8 cellular contexts compared by ENCODE assay signal in the genomic region with DNA sequence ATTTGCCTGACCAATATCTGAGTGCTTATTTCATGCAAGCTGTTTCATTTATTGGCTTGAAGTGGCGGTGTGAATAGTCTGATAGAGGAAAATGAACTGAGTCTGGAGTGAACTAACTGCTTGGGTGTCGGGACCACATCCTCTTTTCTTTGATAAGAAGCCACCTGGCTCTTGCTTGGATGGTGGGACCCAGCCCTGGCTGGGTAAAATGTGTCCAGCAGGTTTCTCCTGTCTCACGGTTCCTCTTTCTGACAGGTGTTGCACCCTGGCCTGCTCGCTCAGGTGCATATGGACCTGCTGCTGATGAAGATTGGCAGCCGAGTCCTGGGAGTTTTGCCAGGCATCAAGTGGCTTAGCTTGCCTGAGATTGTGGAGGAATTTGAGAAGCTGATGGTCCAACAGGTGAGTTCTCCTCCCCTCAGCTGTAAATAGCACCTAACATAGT. TPM values are rescaled to one million over a fixed set of nuclear protein-coding genes. Genes with fewer than 3 reads are reported as not detected.
A peak's percentile ranks its signal among the peaks of the same experiment; 100 is the strongest.
DNase-seq lines count a peak whose midpoint lies in the region; TF ChIP-seq lines count a peak whose summit lies in the region.

No MANE protein-coding gene starts in this region.

- H3K27me3 Mint-ChIP-seq in CD8-positive, alpha-beta memory T cell = no peaks in the 10 kb centered on the region
- peaks cover 2% of the 10 kb centered on the region for H3K27me3 Mint-ChIP-seq in glutamatergic neuron (ENCODE audit: unreplicated experiment)

- H3K36me3 ChIP-seq in CD8-positive, alpha-beta memory T cell (ENCODE audit: insufficient read depth, low read length) = peaks cover 3% of the 10 kb centered on the region
- H3K36me3 ChIP-seq in tibial nerve = peaks cover 0 to 32% (median 0%) of the 10 kb centered on the region in 3 donors

- 86 to 92% methylated on average over 5 of the region's 5 CpGs for WGBS in tibial nerve, 2 donors

- H3K4me3 Mint-ChIP-seq in CD8-positive, alpha-beta memory T cell = peak overlapping the region; percentile 67 to 91 (median 85)
- peak overlapping the region; percentile 66 for H3K4me3 Mint-ChIP-seq in glutamatergic neuron (ENCODE audit: unreplicated experiment)

- TF ChIP-seq CTCF in GM20000 (IDR thresholded peaks at IDR 0.05; ENCODE audit: extremely low read depth, missing control alignments) (no peak), glutamatergic neuron (IDR thresholded peaks at IDR 0.05; ENCODE audit: partially characterized antibody, unreplicated experiment) (no peak), tibial nerve (IDR thresholded peaks at IDR 0.05) (no peak)

- H3K27ac ChIP-seq in CD8-positive, alpha-beta memory T cell (ENCODE audit: low read depth, low read length) = no peak overlapping the region
- peak overlapping the region in 1 of 4 donors; percentile 94 for H3K27ac ChIP-seq in tibial nerve

- peak overlapping the region; percentile 82 for H3K4me3 ChIP-seq in CD8-positive, alpha-beta memory T cell (ENCODE audit: low read length)
- H3K4me3 ChIP-seq in tibial nerve = no peak overlapping the region

- no peaks in the 10 kb centered on the region for H3K9me3 ChIP-seq in CD8-positive, alpha-beta memory T cell (ENCODE audit: low read length)
- H3K9me3 ChIP-seq in tibial nerve = no peaks in the 10 kb centered on the region

- peaks cover 6 to 30% (median 9%) of the 10 kb centered on the region in 3 donors for H3K36me3 Mint-ChIP-seq in CD8-positive, alpha-beta memory T cell
- H3K36me3 Mint-ChIP-seq in glutamatergic neuron (ENCODE audit: unreplicated experiment) = no peaks in the 10 kb centered on the region

- POLR2A ChIA-PET in CD8-positive, alpha-beta memory T cell (lab: Charles Lee) = interaction anchor here (2.8 kb wide), 1 partner anchor 22 kb away, joined by 11 read pairs; the partner anchor contains the start of gene NDUFB2

- TF ChIP-seq POLR2A in tibial nerve (IDR thresholded peaks at IDR 0.05) = no peak

- peaks cover 32% of the 10 kb centered on the region for H3K4me1 ChIP-seq in CD8-positive, alpha-beta memory T cell (ENCODE audit: insufficient read depth, low read length)
- peaks cover 0 to 41% (median 16%) of the 10 kb centered on the region in 4 donors for H3K4me1 ChIP-seq in tibial nerve

- H3K9me3 Mint-ChIP-seq in CD8-positive, alpha-beta memory T cell = no peaks in the 10 kb centered on the region
- H3K9me3 Mint-ChIP-seq in glutamatergic neuron (ENCODE audit: unreplicated experiment) = peaks cover 4% of the 10 kb centered on the region

- peak overlapping the region; percentile 29 to 95 (median 80) for H3K27ac Mint-ChIP-seq in CD8-positive, alpha-beta memory T cell
- H3K27ac Mint-ChIP-seq in glutamatergic neuron (ENCODE audit: unreplicated experiment) = no peak overlapping the region

- no peak for TF ChIP-seq EP300 in tibial nerve (IDR thresholded peaks at IDR 0.05)

- DNase-seq in CD8-positive, alpha-beta memory T cell = no peak
- peak; percentile 63 for DNase-seq in GM20000 (ENCODE audit: low spot score)
- peak; percentile 33 for DNase-seq in NCI-H510A treated with DMSO at 0.1 percent for 48 hours (lab: John Stamatoyannopoulos, UW)
- DNase-seq in glutamatergic neuron = no peak
- DNase-seq in AG08395 (ENCODE audit: low spot score) = no peak
- no peak for DNase-seq in tibial nerve (ENCODE audit: low spot score in 2 of 2)
- DNase-seq in NOMO-1 (lab: John Stamatoyannopoulos, UW; ENCODE audit: unreplicated experiment in 2 of 2) = no peak
- no peak for DNase-seq in NK-92 (lab: John Stamatoyannopoulos, UW; ENCODE audit: unreplicated experiment)

- H3K27me3 ChIP-seq in CD8-positive, alpha-beta memory T cell (ENCODE audit: insufficient read depth, low read length, poor library complexity, severe bottlenecking) = no peaks in the 10 kb centered on the region
- no peaks in the 10 kb centered on the region for H3K27me3 ChIP-seq in tibial nerve

- H3K4me1 Mint-ChIP-seq in CD8-positive, alpha-beta memory T cell = peaks cover 29 to 48% (median 34%) of the 10 kb centered on the region in 3 donors
- peaks cover 5% of the 10 kb centered on the region for H3K4me1 Mint-ChIP-seq in glutamatergic neuron (ENCODE audit: low read depth, unreplicated experiment)

- CTCF ChIA-PET in CD8-positive, alpha-beta memory T cell (lab: Charles Lee) = interaction anchor here (1.7 kb wide), 1 partner anchor 12 kb away, joined by 4 read pairs; no protein-coding TSS in a partner anchor

RNA-seq across cellular contexts. Expression of gene ADCK2, which starts 1.6 kb away (rescaled TPM):
- total RNA-seq in CD8-positive, alpha-beta memory T cell = 10 to 100 TPM; 34.2 to 34.5 TPM
- polyA plus RNA-seq in CD8-positive, alpha-beta memory T cell = 32.5 TPM
- 9.1 TPM for total RNA-seq in glutamatergic neuron (ENCODE audit: unreplicated experiment)
- 10 to 100 TPM; 20.7 to 34.5 (median 26.7) TPM for total RNA-seq in tibial nerve

RNA-seq across cellular contexts. Expression of gene NDUFB2, which starts 22.1 kb away (rescaled TPM):
- 100 to 1,000 TPM; 209 to 231 TPM for total RNA-seq in CD8-positive, alpha-beta memory T cell
- 464 TPM for polyA plus RNA-seq in CD8-positive, alpha-beta memory T cell
- total RNA-seq in glutamatergic neuron (ENCODE audit: unreplicated experiment) (127 TPM), tibial nerve (100 to 1,000 TPM; 122 to 288 (median 162) TPM)

RNA-seq across cellular contexts. Expression of gene DENND2A, which starts 33.8 kb away (rescaled TPM):
- not detected for total RNA-seq in CD8-positive, alpha-beta memory T cell
- polyA plus RNA-seq in CD8-positive, alpha-beta memory T cell = not detected
- total RNA-seq in glutamatergic neuron (ENCODE audit: unreplicated experiment) (64.7 TPM), tibial nerve (10 to 100 TPM; 18.3 to 28.0 (median 24.2) TPM)

Comparison
In these comparisons a context has a peak if more than half of its experiments do, and no peak if none do; other contexts are left out.
1. DNase-seq: peak in GM20000 (single experiment) and NCI-H510A treated with DMSO at 0.1 percent for 48 hours (single experiment); none in CD8-positive, alpha-beta memory T cell (0 of 5), glutamatergic neuron (single experiment), AG08395 (single experiment), tibial nerve (0 of 2), NOMO-1 (0 of 2) and NK-92 (single experiment).
2. RNA of gene DENND2A, which starts 33.8 kb away (total RNA-seq): 64.7 TPM in glutamatergic neuron (single experiment) and 18.3 to 28.0 TPM in tibial nerve; not detected in CD8-positive, alpha-beta memory T cell; every median in the first group is over 10 times any median in the second.